Comparison of ENCODE assay signal across 22 cellular contexts in genomic region chr1:235262539-235262938, GRCh38.
"Had no signal": no experiment of that assay in that cellular context is flagged by ENCODE, and none has a peak within 500 bp of the region (broad histone marks: within the 10 kb centered on the region; RNA-seq: fewer than 3 reads in every experiment).

No MANE protein-coding gene starts in this region.

- ATAC-seq: foreskin keratinocyte; gastrocnemius medialis; heart right ventricle; left cardiac atrium; left lung; left ventricle myocardium superior; lower lobe of right lung; naive thymus-derived CD4-positive, alpha-beta T cell; natural killer cell had no signal

- H3K27me3 Mint-ChIP-seq: naive thymus-derived CD4-positive, alpha-beta T cell had no signal

- H3K9me3 Mint-ChIP-seq: naive thymus-derived CD4-positive, alpha-beta T cell; natural killer cell had no signal

- H3K9me3 ChIP-seq: esophagus muscularis mucosa, gastrocnemius medialis, heart right ventricle, left lung, lower lobe of right lung had no signal

- H3K36me3 Mint-ChIP-seq: natural killer cell had no signal

- FAIRE-seq: endothelial cell of umbilical vein, keratinocyte had no signal

- H3K36me3 ChIP-seq: gastrocnemius medialis, left lung had no signal

- H3K4me3 ChIP-seq: coronary artery, dorsolateral prefrontal cortex, esophagus muscularis mucosa, gastrocnemius medialis, heart right ventricle, left lung, lower lobe of right lung had no signal

- H3K27ac ChIP-seq: coronary artery, dorsolateral prefrontal cortex, esophagus muscularis mucosa, foreskin keratinocyte, gastrocnemius medialis, heart right ventricle, lower lobe of right lung had no signal

- H3K4me1 ChIP-seq: foreskin keratinocyte had no signal

- H3K4me3 Mint-ChIP-seq: natural killer cell had no signal

- H3K27me3 ChIP-seq: dorsolateral prefrontal cortex, esophagus muscularis mucosa, foreskin keratinocyte, gastrocnemius medialis, heart right ventricle, left lung had no signal

- DNase-seq: dermis blood vessel endothelial cell; dorsolateral prefrontal cortex; effector CD4-positive, alpha-beta T cell; effector memory CD4-positive, alpha-beta T cell; foreskin keratinocyte; gastrocnemius medialis; glutamatergic neuron; head of caudate nucleus; heart right ventricle; hippocampal formation; left cardiac atrium; left lung; left ventricle myocardium superior; lower lobe of right lung; mesenchymal stem cell; midbrain; naive thymus-derived CD4-positive, alpha-beta T cell; natural killer cell had no signal
